29 cellular contexts compared by ENCODE assay signal in genomic region chr5:143149759-143150158, GRCh38.
"Had no signal": no experiment of that assay in that cellular context is flagged by ENCODE, and none has a peak within 500 bp of the region (broad histone marks: within the 10 kb centered on the region; RNA-seq: fewer than 3 reads in every experiment).

No MANE protein-coding gene starts in this region.

- H3K9me3 Mint-ChIP-seq: central memory CD8-positive, alpha-beta T cell; dendritic cell treated with granulocyte-macrophage colony-stimulating factor and Interleukin-4, amounts not matched to agents 40 ng/mL and 50 ng/mL, for 4 days; endodermal cell; memory B cell; mesothelial cell of epicardium; naive B cell; nephron progenitor cell; stimulated activated naive B cell treated with anti-CD40 and anti-IgM and Interleukin-4, amounts not matched to agents 10 μg/mL and 1 μg/mL and 100 μg/mL, for 72 hours had no signal

- H3K27me3 Mint-ChIP-seq: central memory CD8-positive, alpha-beta T cell; dendritic cell treated with granulocyte-macrophage colony-stimulating factor and Interleukin-4, amounts not matched to agents 40 ng/mL and 50 ng/mL, for 4 days; memory B cell; naive B cell; stimulated activated naive B cell treated with anti-CD40 and anti-IgM and Interleukin-4, amounts not matched to agents 10 μg/mL and 1 μg/mL and 100 μg/mL, for 72 hours had no signal

- FAIRE-seq: keratinocyte, urothelium cell line had no signal

- H3K27ac Mint-ChIP-seq: dendritic cell treated with granulocyte-macrophage colony-stimulating factor and Interleukin-4, amounts not matched to agents 40 ng/mL and 50 ng/mL, for 4 days; endodermal cell; memory B cell; mesothelial cell of epicardium; nephron progenitor cell; stimulated activated naive B cell treated with anti-CD40 and anti-IgM and Interleukin-4, amounts not matched to agents 10 μg/mL and 1 μg/mL and 100 μg/mL, for 72 hours had no signal

- ATAC-seq: esophagus mucosa; gastroesophageal sphincter; heart left ventricle; mucosa of descending colon; sciatic nerve; stimulated activated naive B cell treated with anti-CD40 and anti-IgM and Interleukin-4, amounts not matched to agents 10 μg/mL and 1 μg/mL and 100 μg/mL, for 72 hours had no signal

- DNase-seq: colonic mucosa; effector CD8-positive, alpha-beta T cell; endodermal cell; foreskin fibroblast; heart left ventricle; hypothalamus; mucosa of descending colon; naive B cell; nephron progenitor cell; nucleus accumbens; stimulated activated CD4-positive, alpha-beta T cell treated with anti-CD3 and anti-CD28 coated beads, Interleukin-2, amount 100 ng/mL, for 24 hours; stimulated activated CD4-positive, alpha-beta T cell treated with anti-CD3 and anti-CD28 coated beads, Interleukin-4, amount 100 ng/mL, for 4 hours; stimulated activated naive B cell treated with anti-CD40 and anti-IgM and Interleukin-4, amounts not matched to agents 10 μg/mL and 1 μg/mL and 100 μg/mL, for 72 hours; stomach; testis; upper lobe of left lung had no signal

- H3K9me3 ChIP-seq: colonic mucosa, gastroesophageal sphincter, heart left ventricle, mucosa of descending colon, prostate gland, right atrium auricular region, stomach, testis, tibial nerve, upper lobe of left lung had no signal

- H3K36me3 ChIP-seq: colonic mucosa, prostate gland had no signal

- H3K27me3 ChIP-seq: colonic mucosa, gastroesophageal sphincter, heart left ventricle, right atrium auricular region, stomach, testis, tibial nerve, upper lobe of left lung had no signal

- H3K36me3 Mint-ChIP-seq: mesothelial cell of epicardium had no signal

- H3K4me3 ChIP-seq: colonic mucosa, gastroesophageal sphincter, heart left ventricle, mucosa of descending colon, prostate gland, right atrium auricular region, stomach, testis, tibial nerve, upper lobe of left lung had no signal

- H3K4me3 Mint-ChIP-seq: central memory CD8-positive, alpha-beta T cell; dendritic cell treated with granulocyte-macrophage colony-stimulating factor and Interleukin-4, amounts not matched to agents 40 ng/mL and 50 ng/mL, for 4 days; endodermal cell; memory B cell; mesothelial cell of epicardium; naive B cell; nephron progenitor cell; stimulated activated naive B cell treated with anti-CD40 and anti-IgM and Interleukin-4, amounts not matched to agents 10 μg/mL and 1 μg/mL and 100 μg/mL, for 72 hours had no signal

- H3K4me1 ChIP-seq: colonic mucosa had no signal

- H3K27ac ChIP-seq: colonic mucosa, epithelial cell of prostate, heart left ventricle, prostate gland, right atrium auricular region had no signal

- H3K4me1 Mint-ChIP-seq: memory B cell had no signal
